ENCODE assay signal across 3 cellular contexts in the genomic region with DNA sequence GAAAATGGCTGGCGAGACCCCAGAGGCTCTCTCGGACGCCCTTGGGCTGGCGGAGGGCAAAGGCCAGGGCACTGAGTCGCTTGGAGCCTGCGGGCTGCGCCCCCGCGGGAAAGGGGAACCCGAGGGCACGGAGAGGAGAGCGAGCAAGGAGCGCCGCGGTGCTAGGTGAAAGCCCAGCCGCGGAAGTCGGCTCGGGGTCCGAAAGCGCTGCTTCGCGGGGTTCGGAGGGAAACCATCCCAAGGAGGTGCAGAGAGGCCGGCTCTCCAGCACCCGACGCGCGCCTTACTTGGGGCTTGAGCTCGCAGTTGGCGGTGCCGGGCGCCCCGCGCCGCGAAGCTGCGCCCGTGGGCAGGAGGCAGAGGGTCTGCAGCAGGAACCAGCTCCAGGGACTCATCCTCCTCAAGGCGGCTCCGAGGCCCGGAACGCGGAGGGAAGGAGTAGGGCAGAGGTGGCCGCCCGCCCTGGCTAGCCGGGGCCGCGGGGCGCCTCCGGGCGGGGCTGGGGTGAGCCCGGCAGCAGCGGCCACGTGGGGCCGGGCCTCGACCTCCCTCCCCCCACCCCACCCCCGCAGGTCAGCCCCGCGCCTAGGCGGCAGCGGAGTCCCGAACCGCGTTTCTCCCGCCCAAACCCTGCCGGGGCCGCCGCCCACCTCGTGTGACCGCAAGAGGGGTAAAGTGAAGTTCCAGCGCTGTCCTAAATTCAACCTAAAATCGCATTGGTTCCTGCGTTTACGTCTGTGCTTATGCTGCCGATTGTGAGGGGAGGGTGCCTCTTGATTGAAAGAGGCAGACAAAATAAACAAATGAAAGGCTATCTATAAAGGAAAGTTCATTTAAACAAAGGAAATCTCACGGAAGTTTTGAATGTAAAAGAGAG.
A peak's percentile ranks its signal among the peaks of the same experiment; 100 is the strongest.
TF ChIP-seq lines count a peak whose summit lies in the region.

A gene with protein sequence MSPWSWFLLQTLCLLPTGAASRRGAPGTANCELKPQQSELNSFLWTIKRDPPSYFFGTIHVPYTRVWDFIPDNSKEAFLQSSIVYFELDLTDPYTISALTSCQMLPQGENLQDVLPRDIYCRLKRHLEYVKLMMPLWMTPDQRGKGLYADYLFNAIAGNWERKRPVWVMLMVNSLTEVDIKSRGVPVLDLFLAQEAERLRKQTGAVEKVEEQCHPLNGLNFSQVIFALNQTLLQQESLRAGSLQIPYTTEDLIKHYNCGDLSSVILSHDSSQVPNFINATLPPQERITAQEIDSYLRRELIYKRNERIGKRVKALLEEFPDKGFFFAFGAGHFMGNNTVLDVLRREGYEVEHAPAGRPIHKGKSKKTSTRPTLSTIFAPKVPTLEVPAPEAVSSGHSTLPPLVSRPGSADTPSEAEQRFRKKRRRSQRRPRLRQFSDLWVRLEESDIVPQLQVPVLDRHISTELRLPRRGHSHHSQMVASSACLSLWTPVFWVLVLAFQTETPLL (minus strand): TSS at position 440 of the 877 bp plus-strand sequence. CDS start 45 bp downstream, at position 395.

TF ChIP-seq in GM23338, 12 proteins besides CTCF, POLR2A, EP300 and RAD21:
- TF ChIP-seq POLR2AphosphoS5 (IDR thresholded peaks at IDR 0.05; ENCODE audit: low read depth) (no peak), CREB1 (CRISPR knock-in tag; IDR thresholded peaks at IDR 0.05; ENCODE audit: low read depth) (0 out of 2 replicates have a peak, but pooled peaks have one; percentile 10), EZH2 (IDR thresholded peaks at IDR 0.05; ENCODE audit: low read depth, unreplicated experiment) (peak; percentile 93), ZNF114 (CRISPR knock-in tag; IDR thresholded peaks at IDR 0.05) (no peak), ZNF331 (CRISPR knock-in tag; IDR thresholded peaks at IDR 0.05; ENCODE audit: low read depth) (no peak)

TF ChIP-seq in SK-N-SH, 30 proteins besides CTCF, POLR2A, EP300 and RAD21:
- TF ChIP-seq, protein P1, sequence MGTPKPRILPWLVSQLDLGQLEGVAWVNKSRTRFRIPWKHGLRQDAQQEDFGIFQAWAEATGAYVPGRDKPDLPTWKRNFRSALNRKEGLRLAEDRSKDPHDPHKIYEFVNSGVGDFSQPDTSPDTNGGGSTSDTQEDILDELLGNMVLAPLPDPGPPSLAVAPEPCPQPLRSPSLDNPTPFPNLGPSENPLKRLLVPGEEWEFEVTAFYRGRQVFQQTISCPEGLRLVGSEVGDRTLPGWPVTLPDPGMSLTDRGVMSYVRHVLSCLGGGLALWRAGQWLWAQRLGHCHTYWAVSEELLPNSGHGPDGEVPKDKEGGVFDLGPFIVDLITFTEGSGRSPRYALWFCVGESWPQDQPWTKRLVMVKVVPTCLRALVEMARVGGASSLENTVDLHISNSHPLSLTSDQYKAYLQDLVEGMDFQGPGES (IDR thresholded peaks at IDR 0.05; ENCODE audit: low read depth, low read length): no peak
- peak; percentile 31; the same call in 1 of the 2 replicates for TF ChIP-seq EZH2phosphoT487 (IDR thresholded peaks at IDR 0.05; ENCODE audit: borderline replicate concordance, low read depth)

TF ChIP-seq in K562, 482 proteins besides CTCF, POLR2A, EP300 and RAD21:
- TF ChIP-seq NFATC3 (IDR thresholded peaks at IDR 0.05) (no peak), CCAR2 (IDR thresholded peaks at IDR 0.05; ENCODE audit: low read depth, low read length) (no peak), FIP1L1 (IDR thresholded peaks at IDR 0.05; ENCODE audit: low read depth, low read length, poor library complexity, severe bottlenecking) (no peak), MED1 (CRISPR knock-in tag; IDR thresholded peaks at IDR 0.05; ENCODE audit: borderline replicate concordance) (no peak), EGR1 (conservative IDR thresholded peaks at IDR 0.05) (0 out of 2 replicates have a peak, but pooled peaks have one; percentile 17), POU5F1 (IDR thresholded peaks at IDR 0.05; ENCODE audit: borderline replicate concordance, low read depth, low read length, partially characterized antibody) (no peak)
- TF ChIP-seq, protein P2, sequence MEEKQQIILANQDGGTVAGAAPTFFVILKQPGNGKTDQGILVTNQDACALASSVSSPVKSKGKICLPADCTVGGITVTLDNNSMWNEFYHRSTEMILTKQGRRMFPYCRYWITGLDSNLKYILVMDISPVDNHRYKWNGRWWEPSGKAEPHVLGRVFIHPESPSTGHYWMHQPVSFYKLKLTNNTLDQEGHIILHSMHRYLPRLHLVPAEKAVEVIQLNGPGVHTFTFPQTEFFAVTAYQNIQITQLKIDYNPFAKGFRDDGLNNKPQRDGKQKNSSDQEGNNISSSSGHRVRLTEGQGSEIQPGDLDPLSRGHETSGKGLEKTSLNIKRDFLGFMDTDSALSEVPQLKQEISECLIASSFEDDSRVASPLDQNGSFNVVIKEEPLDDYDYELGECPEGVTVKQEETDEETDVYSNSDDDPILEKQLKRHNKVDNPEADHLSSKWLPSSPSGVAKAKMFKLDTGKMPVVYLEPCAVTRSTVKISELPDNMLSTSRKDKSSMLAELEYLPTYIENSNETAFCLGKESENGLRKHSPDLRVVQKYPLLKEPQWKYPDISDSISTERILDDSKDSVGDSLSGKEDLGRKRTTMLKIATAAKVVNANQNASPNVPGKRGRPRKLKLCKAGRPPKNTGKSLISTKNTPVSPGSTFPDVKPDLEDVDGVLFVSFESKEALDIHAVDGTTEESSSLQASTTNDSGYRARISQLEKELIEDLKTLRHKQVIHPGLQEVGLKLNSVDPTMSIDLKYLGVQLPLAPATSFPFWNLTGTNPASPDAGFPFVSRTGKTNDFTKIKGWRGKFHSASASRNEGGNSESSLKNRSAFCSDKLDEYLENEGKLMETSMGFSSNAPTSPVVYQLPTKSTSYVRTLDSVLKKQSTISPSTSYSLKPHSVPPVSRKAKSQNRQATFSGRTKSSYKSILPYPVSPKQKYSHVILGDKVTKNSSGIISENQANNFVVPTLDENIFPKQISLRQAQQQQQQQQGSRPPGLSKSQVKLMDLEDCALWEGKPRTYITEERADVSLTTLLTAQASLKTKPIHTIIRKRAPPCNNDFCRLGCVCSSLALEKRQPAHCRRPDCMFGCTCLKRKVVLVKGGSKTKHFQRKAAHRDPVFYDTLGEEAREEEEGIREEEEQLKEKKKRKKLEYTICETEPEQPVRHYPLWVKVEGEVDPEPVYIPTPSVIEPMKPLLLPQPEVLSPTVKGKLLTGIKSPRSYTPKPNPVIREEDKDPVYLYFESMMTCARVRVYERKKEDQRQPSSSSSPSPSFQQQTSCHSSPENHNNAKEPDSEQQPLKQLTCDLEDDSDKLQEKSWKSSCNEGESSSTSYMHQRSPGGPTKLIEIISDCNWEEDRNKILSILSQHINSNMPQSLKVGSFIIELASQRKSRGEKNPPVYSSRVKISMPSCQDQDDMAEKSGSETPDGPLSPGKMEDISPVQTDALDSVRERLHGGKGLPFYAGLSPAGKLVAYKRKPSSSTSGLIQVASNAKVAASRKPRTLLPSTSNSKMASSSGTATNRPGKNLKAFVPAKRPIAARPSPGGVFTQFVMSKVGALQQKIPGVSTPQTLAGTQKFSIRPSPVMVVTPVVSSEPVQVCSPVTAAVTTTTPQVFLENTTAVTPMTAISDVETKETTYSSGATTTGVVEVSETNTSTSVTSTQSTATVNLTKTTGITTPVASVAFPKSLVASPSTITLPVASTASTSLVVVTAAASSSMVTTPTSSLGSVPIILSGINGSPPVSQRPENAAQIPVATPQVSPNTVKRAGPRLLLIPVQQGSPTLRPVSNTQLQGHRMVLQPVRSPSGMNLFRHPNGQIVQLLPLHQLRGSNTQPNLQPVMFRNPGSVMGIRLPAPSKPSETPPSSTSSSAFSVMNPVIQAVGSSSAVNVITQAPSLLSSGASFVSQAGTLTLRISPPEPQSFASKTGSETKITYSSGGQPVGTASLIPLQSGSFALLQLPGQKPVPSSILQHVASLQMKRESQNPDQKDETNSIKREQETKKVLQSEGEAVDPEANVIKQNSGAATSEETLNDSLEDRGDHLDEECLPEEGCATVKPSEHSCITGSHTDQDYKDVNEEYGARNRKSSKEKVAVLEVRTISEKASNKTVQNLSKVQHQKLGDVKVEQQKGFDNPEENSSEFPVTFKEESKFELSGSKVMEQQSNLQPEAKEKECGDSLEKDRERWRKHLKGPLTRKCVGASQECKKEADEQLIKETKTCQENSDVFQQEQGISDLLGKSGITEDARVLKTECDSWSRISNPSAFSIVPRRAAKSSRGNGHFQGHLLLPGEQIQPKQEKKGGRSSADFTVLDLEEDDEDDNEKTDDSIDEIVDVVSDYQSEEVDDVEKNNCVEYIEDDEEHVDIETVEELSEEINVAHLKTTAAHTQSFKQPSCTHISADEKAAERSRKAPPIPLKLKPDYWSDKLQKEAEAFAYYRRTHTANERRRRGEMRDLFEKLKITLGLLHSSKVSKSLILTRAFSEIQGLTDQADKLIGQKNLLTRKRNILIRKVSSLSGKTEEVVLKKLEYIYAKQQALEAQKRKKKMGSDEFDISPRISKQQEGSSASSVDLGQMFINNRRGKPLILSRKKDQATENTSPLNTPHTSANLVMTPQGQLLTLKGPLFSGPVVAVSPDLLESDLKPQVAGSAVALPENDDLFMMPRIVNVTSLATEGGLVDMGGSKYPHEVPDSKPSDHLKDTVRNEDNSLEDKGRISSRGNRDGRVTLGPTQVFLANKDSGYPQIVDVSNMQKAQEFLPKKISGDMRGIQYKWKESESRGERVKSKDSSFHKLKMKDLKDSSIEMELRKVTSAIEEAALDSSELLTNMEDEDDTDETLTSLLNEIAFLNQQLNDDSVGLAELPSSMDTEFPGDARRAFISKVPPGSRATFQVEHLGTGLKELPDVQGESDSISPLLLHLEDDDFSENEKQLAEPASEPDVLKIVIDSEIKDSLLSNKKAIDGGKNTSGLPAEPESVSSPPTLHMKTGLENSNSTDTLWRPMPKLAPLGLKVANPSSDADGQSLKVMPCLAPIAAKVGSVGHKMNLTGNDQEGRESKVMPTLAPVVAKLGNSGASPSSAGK (IDR thresholded peaks at IDR 0.05): peak; percentile 25; the same call in 1 of the 2 replicates
- TF ChIP-seq, protein P3, sequence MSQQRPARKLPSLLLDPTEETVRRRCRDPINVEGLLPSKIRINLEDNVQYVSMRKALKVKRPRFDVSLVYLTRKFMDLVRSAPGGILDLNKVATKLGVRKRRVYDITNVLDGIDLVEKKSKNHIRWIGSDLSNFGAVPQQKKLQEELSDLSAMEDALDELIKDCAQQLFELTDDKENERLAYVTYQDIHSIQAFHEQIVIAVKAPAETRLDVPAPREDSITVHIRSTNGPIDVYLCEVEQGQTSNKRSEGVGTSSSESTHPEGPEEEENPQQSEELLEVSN (IDR thresholded peaks at IDR 0.05; ENCODE audit: borderline replicate concordance in 1 of 2, extremely low read depth in 1 of 2, insufficient read depth in 1 of 2, insufficient read length in 1 of 2, low read depth in 1 of 2, low read length in 1 of 2, poor library complexity in 1 of 2, severe bottlenecking in 1 of 2): peak; percentile 40 to 81
